ENCODE assay signal across 19 cellular contexts in genomic region chr14:95387826-95388445, GRCh38.
DNase-seq lines count a peak whose midpoint lies in the region; ATAC-seq, FAIRE-seq and TF ChIP-seq lines count a peak whose summit lies in the region.
"Had no signal": no experiment of that assay in that cellular context is flagged by ENCODE, and none has a peak within 500 bp of the region (broad histone marks: within the 10 kb centered on the region; RNA-seq: fewer than 3 reads in every experiment).

No MANE protein-coding gene starts in this region.

- H3K27ac ChIP-seq in right atrium auricular region: peak overlapping the region; percentile 82 to 89
- H3K27ac ChIP-seq in WERI-Rb-1: peak overlapping the region; percentile 68
- H3K27ac ChIP-seq in kidney (ENCODE audit: low read depth in 2 of 2, low read length in 2 of 2): no peak overlapping the region
- H3K27ac ChIP-seq: A549 had no signal

- H3K4me3 ChIP-seq in right atrium auricular region (no peak overlapping the region), WERI-Rb-1 (ENCODE audit: low read depth, low read length) (peak overlapping the region; percentile 12), kidney (ENCODE audit: low read length in 2 of 2) (no peak overlapping the region)
- H3K4me3 ChIP-seq: A549, GM23338, HAP-1 had no signal

- H3K4me3 Mint-ChIP-seq in nephron progenitor cell: no peak overlapping the region
- H3K4me3 Mint-ChIP-seq: CD4-positive, alpha-beta T cell; GM23338 had no signal

- H3K4me1 ChIP-seq in right atrium auricular region (peaks cover 0 to 11% of the 10 kb centered on the region in 2 donors), kidney (ENCODE audit: control insufficient read depth in 1 of 2, insufficient read depth in 1 of 2, low read depth in 1 of 2, low read length in 2 of 2) (no peaks in the 10 kb centered on the region)
- H3K4me1 ChIP-seq: A549, HAP-1 had no signal

- ATAC-seq in left cardiac atrium (no peak), GM19467 (IDR thresholded peaks at IDR 0.05; ENCODE audit: unreplicated experiment) (no peak), GM21529 (IDR thresholded peaks at IDR 0.05; ENCODE audit: unreplicated experiment) (no peak)
- ATAC-seq: A549, GM23338 had no signal

- peaks cover 0 to 5% of the 10 kb centered on the region in 2 donors for H3K9me3 ChIP-seq in right atrium auricular region
- peaks cover 6% of the 10 kb centered on the region for H3K9me3 ChIP-seq in WERI-Rb-1 (ENCODE audit: severe bottlenecking)
- no peaks in the 10 kb centered on the region for H3K9me3 ChIP-seq in kidney (ENCODE audit: control insufficient read depth in 1 of 2, low read length in 2 of 2)
- H3K9me3 ChIP-seq: A549, Caco-2, HAP-1 had no signal

- H3K27me3 ChIP-seq in right atrium auricular region (no peaks in the 10 kb centered on the region), WERI-Rb-1 (ENCODE audit: insufficient read depth, low read depth, severe bottlenecking) (no peaks in the 10 kb centered on the region)

- FAIRE-seq in kidney (lab: Jason Lieb, UNC): no peak
- FAIRE-seq: A549, GM12892 had no signal

- H3K36me3 ChIP-seq in right atrium auricular region (no peaks in the 10 kb centered on the region), WERI-Rb-1 (no peaks in the 10 kb centered on the region), kidney (ENCODE audit: control insufficient read depth in 1 of 2, insufficient read depth in 2 of 2, low read length in 2 of 2) (no peaks in the 10 kb centered on the region)
- H3K36me3 ChIP-seq: HAP-1 had no signal

- H3K9ac ChIP-seq in kidney (ENCODE audit: low read length in 2 of 2): no peak overlapping the region

- H3K9me3 Mint-ChIP-seq in nephron progenitor cell: peaks cover 4% of the 10 kb centered on the region
- H3K9me3 Mint-ChIP-seq: CD4-positive, alpha-beta T cell; GM23338 had no signal

- peaks cover 4% of the 10 kb centered on the region for H3K4me1 Mint-ChIP-seq in nephron progenitor cell
- H3K4me1 Mint-ChIP-seq: GM23338 had no signal

- intact Hi-C loops in left cardiac atrium (cut with DNase I): no loop called here
- intact Hi-C loops in kidney (cut with DNase I): no loop called here

- TF ChIP-seq CTCF in right atrium auricular region (IDR thresholded peaks at IDR 0.05) (no peak), WERI-Rb-1 (IDR thresholded peaks at IDR 0.05; ENCODE audit: low read depth, low read length) (no peak), nephron progenitor cell (IDR thresholded peaks at IDR 0.05) (no peak), kidney (IDR thresholded peaks at IDR 0.05; ENCODE audit: borderline replicate concordance, extremely low read depth, insufficient read depth) (no peak)

- H3K36me3 Mint-ChIP-seq in nephron progenitor cell (ENCODE audit: low read depth): peaks cover 4% of the 10 kb centered on the region

- peaks cover 7% of the 10 kb centered on the region for H3K27me3 Mint-ChIP-seq in nephron progenitor cell (ENCODE audit: low read depth, poor library complexity)

- DNase-seq in right atrium auricular region (ENCODE audit: low spot score) (no peak), left cardiac atrium (no peak), WERI-Rb-1 (peak; percentile 67), nephron progenitor cell (no peak), kidney (no peak), GDM1 (lab: John Stamatoyannopoulos, UW) (no peak)
- DNase-seq: Caco-2; CD4-positive, alpha-beta T cell; MM.1S; NCI-H1048; NCI-H1417 treated with DMSO at 0.1 percent for 48 hours; NCI-H187 treated with DMSO at 0.1 percent for 48 hours; NCI-H69 had no signal

- H3K27ac Mint-ChIP-seq in nephron progenitor cell: peak overlapping the region; percentile 66
- H3K27ac Mint-ChIP-seq: CD4-positive, alpha-beta T cell; GM23338 had no signal

Comparison
In these comparisons a context has a peak if more than half of its experiments do, and no peak if none do; other contexts are left out.
1. H3K27ac ChIP-seq: peak in right atrium auricular region (2 of 2) and WERI-Rb-1 (single experiment); none in kidney (0 of 2).